Comparison of ENCODE assay signal across 1 cellular context in the genomic region with DNA sequence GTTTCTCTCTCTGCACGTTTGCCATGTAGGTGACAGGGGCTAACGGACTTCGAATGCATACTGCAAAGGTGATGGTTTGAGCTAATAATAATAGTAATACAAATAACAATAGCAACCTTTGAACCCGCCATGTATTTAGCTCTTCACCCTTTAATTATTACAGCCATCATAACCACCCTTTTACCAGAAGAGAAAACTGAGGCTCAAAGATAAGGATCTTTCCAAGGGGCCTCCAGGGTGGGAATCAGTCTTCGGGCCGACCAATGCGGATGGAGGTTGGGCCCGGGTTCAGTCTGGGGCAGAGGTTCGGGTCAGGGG.
TF ChIP-seq lines count a peak whose summit lies in the region.

No MANE protein-coding gene starts in this region.

TF ChIP-seq in endothelial cell of umbilical vein, 7 proteins besides CTCF, POLR2A, EP300 and RAD21:
- TF ChIP-seq GATA2 (IDR thresholded peaks at IDR 0.05; ENCODE audit: insufficient read depth, insufficient read length, low read depth, low read length) (peak; percentile 23), POLR2AphosphoS5 (IDR thresholded peaks at IDR 0.05; ENCODE audit: insufficient read depth, low read depth, low read length) (no peak)
